In the genomic region with DNA sequence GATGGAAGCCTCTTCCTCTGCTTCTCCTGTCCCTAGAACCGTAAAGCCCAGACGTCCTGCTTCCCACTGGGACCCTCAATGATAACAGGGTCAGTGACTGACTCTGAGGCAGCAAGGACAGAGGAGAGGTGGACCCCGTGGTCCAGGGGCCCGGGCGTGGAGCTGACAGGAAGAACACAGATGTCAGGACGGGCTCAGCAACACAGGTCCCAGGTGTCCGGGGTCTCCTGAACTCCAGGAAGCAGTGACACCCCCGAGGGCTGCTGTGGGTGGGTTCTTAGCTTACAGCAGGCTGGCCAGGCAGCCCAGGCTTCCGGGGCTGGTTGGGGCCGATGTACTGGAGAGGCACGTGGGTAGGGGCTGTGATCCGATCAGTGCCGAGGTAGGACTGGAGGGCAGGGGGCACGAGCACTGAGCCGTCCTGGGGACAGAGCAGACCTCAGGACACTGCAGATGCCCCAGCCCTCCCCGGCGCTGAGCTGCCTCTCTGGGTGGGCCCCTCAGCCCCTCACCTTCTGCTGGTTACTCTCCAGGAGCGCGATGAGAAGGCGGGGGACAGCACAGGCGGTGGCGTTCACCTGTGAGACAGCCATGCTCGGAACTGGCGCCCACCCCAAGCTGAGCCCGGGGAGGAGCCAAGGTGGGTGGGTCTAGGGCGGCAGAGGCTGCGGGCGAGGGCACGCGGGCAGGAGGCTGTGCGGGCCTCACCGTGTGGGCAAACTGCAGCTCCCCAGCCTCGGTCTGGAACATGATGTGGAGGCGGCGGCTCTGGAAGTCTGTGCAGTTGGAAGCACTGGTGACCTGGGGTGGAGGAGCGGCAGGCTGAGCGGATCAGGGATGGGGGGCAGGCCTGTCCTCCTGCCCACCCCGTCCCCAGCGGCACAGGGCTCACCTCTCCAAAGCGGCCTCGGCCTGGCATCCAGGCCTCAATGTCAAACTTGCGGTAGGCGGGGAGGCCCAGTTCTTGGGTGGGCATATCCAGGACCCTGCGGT, we compare ENCODE assay signal across 27 cellular contexts. TPM values are rescaled to one million over a fixed set of nuclear protein-coding genes. Genes with fewer than 3 reads are reported as not detected.
DNase-seq lines count a peak whose midpoint lies in the region; ATAC-seq, FAIRE-seq and TF ChIP-seq lines count a peak whose summit lies in the region.
"Had no signal": no experiment of that assay in that cellular context is flagged by ENCODE, and none has a peak within 500 bp of the region (broad histone marks: within the 10 kb centered on the region; RNA-seq: fewer than 3 reads in every experiment).

No MANE protein-coding gene starts in this region.

- H3K27me3 ChIP-seq in SK-N-SH (ENCODE audit: insufficient read depth) (no peaks in the 10 kb centered on the region), HepG2 (ENCODE audit: control insufficient read depth in 1 of 2, insufficient read depth in 2 of 2, low read length in 2 of 2) (no peaks in the 10 kb centered on the region)

- H3K4me3 Mint-ChIP-seq in stimulated activated naive B cell treated with anti-CD40 and anti-IgM and Interleukin-4, amounts not matched to agents 10 μg/mL and 1 μg/mL and 100 μg/mL, for 72 hours = no peak overlapping the region
- H3K4me3 Mint-ChIP-seq: activated CD8-positive, alpha-beta T cell treated with anti-CD3 and anti-CD28 coated beads for 36 hours; activated naive CD8-positive, alpha-beta T cell; CD14-positive monocyte; GM23338; stimulated activated naive CD8-positive, alpha-beta T cell treated with anti-CD3 and anti-CD28 coated beads, Interleukin-15, Interleukin-2, amounts not matched to agents 100 ng/mL and 50 ng/mL, for 24 hours; T-helper 17 cell had no signal

- H4K20me1 ChIP-seq in SK-N-SH (ENCODE audit: insufficient read depth) (no peaks in the 10 kb centered on the region), HepG2 (ENCODE audit: insufficient read depth, low read length) (no peaks in the 10 kb centered on the region)

- no peaks in the 10 kb centered on the region for H3F3A ChIP-seq in SK-N-SH (replicated peaks; ENCODE audit: insufficient read depth)

- CTCF ChIA-PET in SK-N-SH (lab: Yijun Ruan, JAX) (interaction anchor here (1.1 to 1.6 kb wide), 4 partner anchors 11 to 28 kb away, joined by 3 to 4 read pairs (median 4); a partner anchor contains a TSS), HepG2 (lab: Yijun Ruan, JAX; ENCODE audit: low intra/inter-chr PET ratio, low total read pairs) (no interaction called here)

- no peak for TF ChIP-seq POLR2A in HepG2 (IDR thresholded peaks at IDR 0.05; ENCODE audit: insufficient read depth in 1 of 2, low read depth in 2 of 2, low read length in 2 of 2)

- H3K27me3 Mint-ChIP-seq in stimulated activated naive B cell treated with anti-CD40 and anti-IgM and Interleukin-4, amounts not matched to agents 10 μg/mL and 1 μg/mL and 100 μg/mL, for 72 hours = no peaks in the 10 kb centered on the region
- H3K27me3 Mint-ChIP-seq: activated CD8-positive, alpha-beta T cell treated with anti-CD3 and anti-CD28 coated beads for 36 hours; activated naive CD8-positive, alpha-beta T cell; stimulated activated naive CD8-positive, alpha-beta T cell treated with anti-CD3 and anti-CD28 coated beads, Interleukin-15, Interleukin-2, amounts not matched to agents 100 ng/mL and 50 ng/mL, for 24 hours; T-helper 17 cell had no signal

- H3K36me3 ChIP-seq in SK-N-SH (replicated peaks in 1 of 2; ENCODE audit: control insufficient read depth in 1 of 2, insufficient read depth in 2 of 2, low read length in 1 of 2) (no peaks in the 10 kb centered on the region), HepG2 (replicated peaks in 1 of 2; ENCODE audit: control insufficient read depth in 1 of 2, insufficient read depth in 2 of 2, low read length in 2 of 2) (no peaks in the 10 kb centered on the region; a peak in 2 of 5 replicates)
- H3K36me3 ChIP-seq: thoracic aorta had no signal

- TF ChIP-seq EP300 in SK-N-SH (IDR thresholded peaks at IDR 0.05; ENCODE audit: borderline replicate concordance in 1 of 2, low read depth in 1 of 2, low read length in 1 of 2) (no peak), HepG2 (IDR thresholded peaks at IDR 0.05; ENCODE audit: low read depth in 2 of 2, low read length in 2 of 2) (no peak), HepG2 (CRISPR knock-in tag; IDR thresholded peaks at IDR 0.05; ENCODE audit: borderline replicate concordance) (no peak)

- H3K4me3 ChIP-seq in SK-N-SH (ENCODE audit: low read depth in 2 of 2, low read length in 1 of 2) (no peak overlapping the region), HepG2 (replicated peaks in 1 of 3; ENCODE audit: insufficient read depth in 1 of 3, low read depth in 2 of 3, low read length in 3 of 3) (no peak overlapping the region)
- H3K4me3 ChIP-seq: GM23338, thoracic aorta had no signal

- TF ChIP-seq CTCF in SK-N-SH (IDR thresholded peaks at IDR 0.05) = no peak
- no peak for TF ChIP-seq CTCF in HepG2 (CRISPR knock-in tag; IDR thresholded peaks at IDR 0.05)

- H3K4me1 Mint-ChIP-seq in stimulated activated naive B cell treated with anti-CD40 and anti-IgM and Interleukin-4, amounts not matched to agents 10 μg/mL and 1 μg/mL and 100 μg/mL, for 72 hours = peaks cover 7 to 10% of the 10 kb centered on the region in 2 donors
- H3K4me1 Mint-ChIP-seq: GM23338 had no signal

- H3K27ac Mint-ChIP-seq in stimulated activated naive B cell treated with anti-CD40 and anti-IgM and Interleukin-4, amounts not matched to agents 10 μg/mL and 1 μg/mL and 100 μg/mL, for 72 hours = peak overlapping the region; percentile 14
- H3K27ac Mint-ChIP-seq: activated CD8-positive, alpha-beta T cell treated with anti-CD3 and anti-CD28 coated beads for 36 hours; activated naive CD8-positive, alpha-beta T cell; activated T-helper 2 cell treated with anti-CD3 and anti-CD28 coated beads, Interferon-gamma antibody, Interleukin-2, Interleukin-4, amounts not matched to agents 10 μg/mL and 5 μg/mL and 100 μg/mL, durations not matched to agents 14 hours and 24 hours and 36 hours; GM23338; stimulated activated naive CD8-positive, alpha-beta T cell treated with anti-CD3 and anti-CD28 coated beads, Interleukin-15, Interleukin-2, amounts not matched to agents 100 ng/mL and 50 ng/mL, for 24 hours; T-helper 17 cell had no signal

- no peak for ATAC-seq in SK-N-SH treated with all-trans-retinoic acid at 6 μM for 48 hours
- no peak for ATAC-seq in HepG2
- no peak for ATAC-seq in stimulated activated naive B cell treated with anti-CD40 and anti-IgM and Interleukin-4, amounts not matched to agents 10 μg/mL and 1 μg/mL and 100 μg/mL, for 72 hours (replicated peaks)
- no peak for ATAC-seq in GM18517 (IDR thresholded peaks at IDR 0.05; ENCODE audit: unreplicated experiment)
- ATAC-seq: activated CD8-positive, alpha-beta T cell treated with anti-CD3 and anti-CD28 coated beads for 36 hours; T-helper 17 cell had no signal

- FAIRE-seq in HepG2 (lab: Jason Lieb, UNC) = no peak
- FAIRE-seq: bronchial epithelial cell, colon, urothelium cell line had no signal

- H3K9ac ChIP-seq in SK-N-SH = no peak overlapping the region
- H3K9ac ChIP-seq in HepG2 (ENCODE audit: insufficient read depth, low read depth, low read length) = no peak overlapping the region

- DNase-seq in SK-N-SH = peak; percentile 21
- no peak for DNase-seq in HepG2 (ENCODE audit: low spot score)
- no peak for DNase-seq in stimulated activated naive B cell treated with anti-CD40 and anti-IgM and Interleukin-4, amounts not matched to agents 10 μg/mL and 1 μg/mL and 100 μg/mL, for 72 hours
- DNase-seq in stimulated activated naive CD4-positive, alpha-beta T cell treated with Interleukin-2 at 50 U/mL for 16 hours (lab: John Stamatoyannopoulos, UW) = no peak
- DNase-seq: activated CD8-positive, alpha-beta T cell treated with anti-CD3 and anti-CD28 coated beads for 36 hours; anterior cingulate cortex; DMS 273 treated with DMSO at 0.1 percent for 48 hours; effector CD8-positive, alpha-beta T cell; head of caudate nucleus; kidney glomerular epithelial cell; T-helper 17 cell had no signal

- in situ Hi-C loops in HepG2 (cut with HindIII; ENCODE audit: extremely low pct_ligation_motif_present, low pct_unique_long_range_greater_than_20kb) = loop anchor here (25.0 kb wide), 1 partner anchor 178 kb away; a partner anchor contains a TSS

- peaks cover 29 to 32% of the 10 kb centered on the region in 2 donors for H3K36me3 Mint-ChIP-seq in stimulated activated naive B cell treated with anti-CD40 and anti-IgM and Interleukin-4, amounts not matched to agents 10 μg/mL and 1 μg/mL and 100 μg/mL, for 72 hours
- H3K36me3 Mint-ChIP-seq: activated naive CD8-positive, alpha-beta T cell had no signal

- POLR2A ChIA-PET in SK-N-SH (lab: Yijun Ruan, JAX) = no interaction called here
- POLR2A ChIA-PET in HepG2 (lab: Yijun Ruan, JAX) = no interaction called here

- no TSS peak for BruUV-seq in HepG2 (replicated peaks; lab: Mats Ljungman, UMichigan)

- H3K79me2 ChIP-seq in SK-N-SH (ENCODE audit: insufficient read depth) (no peaks in the 10 kb centered on the region), HepG2 (ENCODE audit: insufficient read depth, low read length) (no peaks in the 10 kb centered on the region)

- peaks cover 0 to 10% of the 10 kb centered on the region in 2 experiments; a peak in 1 of 4 replicates for H3K4me1 ChIP-seq in SK-N-SH (ENCODE audit: control insufficient read depth in 1 of 2, insufficient read depth in 2 of 2, low read depth in 1 of 2, low read length in 1 of 2)
- peaks cover 12% of the 10 kb centered on the region for H3K4me1 ChIP-seq in HepG2 (ENCODE audit: insufficient read depth, low read length)

- H3K9me3 Mint-ChIP-seq in stimulated activated naive B cell treated with anti-CD40 and anti-IgM and Interleukin-4, amounts not matched to agents 10 μg/mL and 1 μg/mL and 100 μg/mL, for 72 hours = no peaks in the 10 kb centered on the region
- H3K9me3 Mint-ChIP-seq: activated CD8-positive, alpha-beta T cell treated with anti-CD3 and anti-CD28 coated beads for 36 hours; activated T-helper 2 cell treated with anti-CD3 and anti-CD28 coated beads, Interferon-gamma antibody, Interleukin-2, Interleukin-4, amounts not matched to agents 10 μg/mL and 5 μg/mL and 100 μg/mL, durations not matched to agents 14 hours and 24 hours and 36 hours; GM23338; stimulated activated naive CD8-positive, alpha-beta T cell treated with anti-CD3 and anti-CD28 coated beads, Interleukin-15, Interleukin-2, amounts not matched to agents 100 ng/mL and 50 ng/mL, for 24 hours had no signal

- H3K27ac ChIP-seq in SK-N-SH (ENCODE audit: low read depth in 2 of 2, low read length in 1 of 2) (no peak overlapping the region), HepG2 (ENCODE audit: extremely low read length, insufficient read depth, low read length) (no peak overlapping the region)
- H3K27ac ChIP-seq: 22Rv1, RWPE1, thoracic aorta had no signal

- no peaks in the 10 kb centered on the region for H3K9me3 ChIP-seq in SK-N-SH
- H3K9me3 ChIP-seq in HepG2 (ENCODE audit: low read length) = no peaks in the 10 kb centered on the region
- H3K9me3 ChIP-seq: thoracic aorta had no signal

- WGBS in SK-N-SH (ENCODE audit: low lambda C conversion rate) = 88% methylated on average over 36 of the region's 44 CpGs
- 95% methylated on average over 27 of the region's 44 CpGs for WGBS in HepG2 (ENCODE audit: low lambda C conversion rate)

- H3K4me2 ChIP-seq in SK-N-SH (no peak overlapping the region), HepG2 (ENCODE audit: low read depth, low read length) (no peak overlapping the region)
- H3K4me2 ChIP-seq: GM23338 had no signal

- intact Hi-C loops in HepG2 (cut with micrococcal nuclease; ENCODE audit: unreplicated experiment) = no loop called here

- no peaks in the 10 kb centered on the region for H3K9me2 ChIP-seq in SK-N-SH

- no peak overlapping the region for H2AFZ ChIP-seq in SK-N-SH (ENCODE audit: low read depth)
- H2AFZ ChIP-seq in HepG2 (ENCODE audit: low read length) = no peak overlapping the region
- H2AFZ ChIP-seq: GM23338 had no signal

- TF ChIP-seq RAD21 in SK-N-SH (IDR thresholded peaks at IDR 0.05; ENCODE audit: low read length) (no peak), HepG2 (CRISPR knock-in tag; IDR thresholded peaks at IDR 0.05) (no peak)

RNA-seq across cellular contexts. Expression of a gene that starts 3.6 kb away (rescaled TPM):
- polyA plus RNA-seq in SK-N-SH (2012; rRNA removed) (0.36 and 0.70 TPM in 2 replicates), HepG2 (2011; rRNA removed) (0.08 and 0.24 TPM in 2 replicates)
- 0.12 and 0.15 TPM in 2 replicates for polyA plus RNA-seq in SK-N-SH (2012; cell fraction: cytosol; rRNA removed)
- 4.9 and 7.5 TPM in 2 replicates for polyA plus RNA-seq in SK-N-SH (2012; cell fraction: nucleus; rRNA removed)
- total RNA-seq in HepG2 (2016; rRNA removed; fragmentation: Illumina TruSeq; extraction: Trizol) = not detected in 2 replicates
- not detected in 2 replicates for total RNA-seq in HepG2 (2016; cell fraction: cytosol; rRNA removed; fragmentation: Illumina TruSeq; extraction: Trizol; ENCODE audit: low read depth)
- total RNA-seq in HepG2 (2016; cell fraction: insoluble cytoplasmic fraction; rRNA removed; fragmentation: Illumina TruSeq; extraction: Trizol) = not detected in 2 replicates
- total RNA-seq in HepG2 (2016; cell fraction: membrane; rRNA removed; fragmentation: Illumina TruSeq; extraction: Trizol) = 0.17 TPM in 1 of 2 replicates, not detected in the other
- not detected in 2 replicates for total RNA-seq in HepG2 (2016; cell fraction: nucleus; rRNA removed; fragmentation: Illumina TruSeq; extraction: Trizol)
- polyA plus RNA-seq in HepG2 (2011; cell fraction: cytosol; rRNA removed) = 0.09 TPM in 1 of 2 replicates, not detected in the other
- polyA plus RNA-seq in HepG2 (2011; cell fraction: nucleus; rRNA removed) = 1.6 and 2.0 TPM in 2 replicates
- 0.15 and 0.33 TPM in 2 replicates for polyA plus RNA-seq in HepG2 (2012)
- not detected in 2 replicates for polyA plus RNA-seq in HepG2 (2016; cell fraction: cytosol; fragmentation: Illumina TruSeq; extraction: Trizol; ENCODE audit: low read depth)
- not detected in 2 replicates for polyA plus RNA-seq in HepG2 (2016; cell fraction: insoluble cytoplasmic fraction; fragmentation: Illumina TruSeq; extraction: Trizol; ENCODE audit: low read depth)
- not detected in 2 replicates for polyA plus RNA-seq in HepG2 (2016; cell fraction: membrane; fragmentation: Illumina TruSeq; extraction: Trizol; ENCODE audit: low read depth)
- polyA plus RNA-seq in HepG2 (2016; cell fraction: nucleus; fragmentation: Illumina TruSeq; extraction: Trizol; ENCODE audit: insufficient read depth, low read depth) = 0.48 and 0.77 TPM in 2 replicates
- polyA minus RNA-seq in HepG2 (2011; rRNA and poly(A)+ RNA removed; ENCODE audit: low replicate concordance) = 0.26 and 0.52 TPM in 2 replicates
- not detected in 2 replicates for polyA minus RNA-seq in HepG2 (2011; cell fraction: cytosol; rRNA and poly(A)+ RNA removed)
- polyA minus RNA-seq in HepG2 (2011; cell fraction: nucleus; rRNA and poly(A)+ RNA removed) = not detected in 2 replicates
- total RNA-seq: bronchial epithelial cell, fibroblast of villous mesenchyme, GM23338, LHCN-M2, pulmonary artery endothelial cell, thoracic aorta had no signal
- polyA plus RNA-seq: CD14-positive monocyte had no signal

RNA-seq across cellular contexts. Expression of a gene that starts 14.9 kb away (rescaled TPM):
- polyA plus RNA-seq in SK-N-SH (2012; rRNA removed) = 36.5 and 39.8 TPM in 2 replicates
- 6.7 and 12.2 TPM in 2 replicates for polyA plus RNA-seq in SK-N-SH (2012; cell fraction: cytosol; rRNA removed)
- 209 and 249 TPM in 2 replicates for polyA plus RNA-seq in SK-N-SH (2012; cell fraction: nucleus; rRNA removed)
- 30.1 and 48.6 TPM in 2 replicates for total RNA-seq in HepG2 (2016; rRNA removed; fragmentation: Illumina TruSeq; extraction: Trizol)
- total RNA-seq in HepG2 (2016; cell fraction: cytosol; rRNA removed; fragmentation: Illumina TruSeq; extraction: Trizol; ENCODE audit: low read depth) = 17.3 and 23.4 TPM in 2 replicates
- total RNA-seq in HepG2 (2016; cell fraction: insoluble cytoplasmic fraction; rRNA removed; fragmentation: Illumina TruSeq; extraction: Trizol) = 25.7 and 50.3 TPM in 2 replicates
- 19.8 TPM in 2 replicates for total RNA-seq in HepG2 (2016; cell fraction: membrane; rRNA removed; fragmentation: Illumina TruSeq; extraction: Trizol)
- total RNA-seq in HepG2 (2016; cell fraction: nucleus; rRNA removed; fragmentation: Illumina TruSeq; extraction: Trizol) = 43.2 and 49.1 TPM in 2 replicates
- polyA plus RNA-seq in HepG2 (2011; rRNA removed) = 40.0 and 41.5 TPM in 2 replicates
- polyA plus RNA-seq in HepG2 (2011; cell fraction: cytosol; rRNA removed) = 14.5 and 33.6 TPM in 2 replicates
- polyA plus RNA-seq in HepG2 (2011; cell fraction: nucleus; rRNA removed) = 222 and 300 TPM in 2 replicates
- 22.4 and 26.7 TPM in 2 replicates for polyA plus RNA-seq in HepG2 (2012)
- 11.3 and 13.5 TPM in 2 replicates for polyA plus RNA-seq in HepG2 (2016; cell fraction: cytosol; fragmentation: Illumina TruSeq; extraction: Trizol; ENCODE audit: low read depth)
- 26.8 and 33.0 TPM in 2 replicates for polyA plus RNA-seq in HepG2 (2016; cell fraction: insoluble cytoplasmic fraction; fragmentation: Illumina TruSeq; extraction: Trizol; ENCODE audit: low read depth)
- 16.0 and 17.2 TPM in 2 replicates for polyA plus RNA-seq in HepG2 (2016; cell fraction: membrane; fragmentation: Illumina TruSeq; extraction: Trizol; ENCODE audit: low read depth)
- 104 and 118 TPM in 2 replicates for polyA plus RNA-seq in HepG2 (2016; cell fraction: nucleus; fragmentation: Illumina TruSeq; extraction: Trizol; ENCODE audit: insufficient read depth, low read depth)
- 42.2 and 59.1 TPM in 2 replicates for polyA minus RNA-seq in HepG2 (2011; rRNA and poly(A)+ RNA removed; ENCODE audit: low replicate concordance)
- 14.7 and 27.3 TPM in 2 replicates for polyA minus RNA-seq in HepG2 (2011; cell fraction: cytosol; rRNA and poly(A)+ RNA removed)
- 31.5 and 33.4 TPM in 2 replicates for polyA minus RNA-seq in HepG2 (2011; cell fraction: nucleus; rRNA and poly(A)+ RNA removed)

RNA-seq across cellular contexts. Expression of a gene that starts 15.1 kb away (rescaled TPM):
- 55.7 and 59.6 TPM in 2 replicates for polyA plus RNA-seq in SK-N-SH (2012; rRNA removed)
- 27.9 and 43.4 TPM in 2 replicates for polyA plus RNA-seq in SK-N-SH (2012; cell fraction: cytosol; rRNA removed)
- polyA plus RNA-seq in SK-N-SH (2012; cell fraction: nucleus; rRNA removed) = 30.4 and 35.2 TPM in 2 replicates
- 54.8 and 75.1 TPM in 2 replicates for total RNA-seq in HepG2 (2016; rRNA removed; fragmentation: Illumina TruSeq; extraction: Trizol)
- total RNA-seq in HepG2 (2016; cell fraction: cytosol; rRNA removed; fragmentation: Illumina TruSeq; extraction: Trizol; ENCODE audit: low read depth) = 23.3 and 27.3 TPM in 2 replicates
- total RNA-seq in HepG2 (2016; cell fraction: insoluble cytoplasmic fraction; rRNA removed; fragmentation: Illumina TruSeq; extraction: Trizol) = 53.5 and 80.4 TPM in 2 replicates
- total RNA-seq in HepG2 (2016; cell fraction: membrane; rRNA removed; fragmentation: Illumina TruSeq; extraction: Trizol) = 39.3 and 49.4 TPM in 2 replicates
- 20.5 and 23.1 TPM in 2 replicates for total RNA-seq in HepG2 (2016; cell fraction: nucleus; rRNA removed; fragmentation: Illumina TruSeq; extraction: Trizol)
- polyA plus RNA-seq in HepG2 (2011; rRNA removed) = 27.5 and 39.4 TPM in 2 replicates
- polyA plus RNA-seq in HepG2 (2011; cell fraction: cytosol; rRNA removed) = 33.2 and 61.8 TPM in 2 replicates
- 30.3 and 31.5 TPM in 2 replicates for polyA plus RNA-seq in HepG2 (2011; cell fraction: nucleus; rRNA removed)
- polyA plus RNA-seq in HepG2 (2012) = 21.4 and 33.9 TPM in 2 replicates
- 25.8 and 31.9 TPM in 2 replicates for polyA plus RNA-seq in HepG2 (2016; cell fraction: cytosol; fragmentation: Illumina TruSeq; extraction: Trizol; ENCODE audit: low read depth)
- 83.6 and 90.1 TPM in 2 replicates for polyA plus RNA-seq in HepG2 (2016; cell fraction: insoluble cytoplasmic fraction; fragmentation: Illumina TruSeq; extraction: Trizol; ENCODE audit: low read depth)
- polyA plus RNA-seq in HepG2 (2016; cell fraction: membrane; fragmentation: Illumina TruSeq; extraction: Trizol; ENCODE audit: low read depth) = 40.3 and 46.6 TPM in 2 replicates
- polyA plus RNA-seq in HepG2 (2016; cell fraction: nucleus; fragmentation: Illumina TruSeq; extraction: Trizol; ENCODE audit: insufficient read depth, low read depth) = 39.6 and 43.0 TPM in 2 replicates
- 30.4 and 47.1 TPM in 2 replicates for polyA minus RNA-seq in HepG2 (2011; rRNA and poly(A)+ RNA removed; ENCODE audit: low replicate concordance)
- polyA minus RNA-seq in HepG2 (2011; cell fraction: cytosol; rRNA and poly(A)+ RNA removed) = 11.2 and 16.5 TPM in 2 replicates
- polyA minus RNA-seq in HepG2 (2011; cell fraction: nucleus; rRNA and poly(A)+ RNA removed) = 6.3 and 8.4 TPM in 2 replicates

RNA-seq across cellular contexts. Expression of a gene that starts 15.9 kb away (rescaled TPM):
- polyA plus RNA-seq in SK-N-SH (2012; rRNA removed) (29.6 and 31.8 TPM in 2 replicates), HepG2 (2011; rRNA removed) (8.6 and 11.5 TPM in 2 replicates)
- 17.5 and 22.5 TPM in 2 replicates for polyA plus RNA-seq in SK-N-SH (2012; cell fraction: cytosol; rRNA removed)
- 18.6 and 29.5 TPM in 2 replicates for polyA plus RNA-seq in SK-N-SH (2012; cell fraction: nucleus; rRNA removed)
- total RNA-seq in HepG2 (2016; rRNA removed; fragmentation: Illumina TruSeq; extraction: Trizol) = 13.8 and 14.9 TPM in 2 replicates
- total RNA-seq in HepG2 (2016; cell fraction: cytosol; rRNA removed; fragmentation: Illumina TruSeq; extraction: Trizol; ENCODE audit: low read depth) = 3.8 and 4.6 TPM in 2 replicates
- total RNA-seq in HepG2 (2016; cell fraction: insoluble cytoplasmic fraction; rRNA removed; fragmentation: Illumina TruSeq; extraction: Trizol) = 14.4 and 14.7 TPM in 2 replicates
- total RNA-seq in HepG2 (2016; cell fraction: membrane; rRNA removed; fragmentation: Illumina TruSeq; extraction: Trizol) = 8.1 and 8.2 TPM in 2 replicates
- 6.0 and 6.9 TPM in 2 replicates for total RNA-seq in HepG2 (2016; cell fraction: nucleus; rRNA removed; fragmentation: Illumina TruSeq; extraction: Trizol)
- 9.7 and 14.5 TPM in 2 replicates for polyA plus RNA-seq in HepG2 (2011; cell fraction: cytosol; rRNA removed)
- polyA plus RNA-seq in HepG2 (2011; cell fraction: nucleus; rRNA removed) = 8.5 and 9.1 TPM in 2 replicates
- polyA plus RNA-seq in HepG2 (2012) = 7.8 and 10.7 TPM in 2 replicates
- 6.7 and 8.7 TPM in 2 replicates for polyA plus RNA-seq in HepG2 (2016; cell fraction: cytosol; fragmentation: Illumina TruSeq; extraction: Trizol; ENCODE audit: low read depth)
- polyA plus RNA-seq in HepG2 (2016; cell fraction: insoluble cytoplasmic fraction; fragmentation: Illumina TruSeq; extraction: Trizol; ENCODE audit: low read depth) = 19.6 and 21.5 TPM in 2 replicates
- polyA plus RNA-seq in HepG2 (2016; cell fraction: membrane; fragmentation: Illumina TruSeq; extraction: Trizol; ENCODE audit: low read depth) = 9.9 and 11.1 TPM in 2 replicates
- 13.5 and 16.3 TPM in 2 replicates for polyA plus RNA-seq in HepG2 (2016; cell fraction: nucleus; fragmentation: Illumina TruSeq; extraction: Trizol; ENCODE audit: insufficient read depth, low read depth)
- 5.6 and 6.0 TPM in 2 replicates for polyA minus RNA-seq in HepG2 (2011; rRNA and poly(A)+ RNA removed; ENCODE audit: low replicate concordance)
- polyA minus RNA-seq in HepG2 (2011; cell fraction: cytosol; rRNA and poly(A)+ RNA removed) = 2.2 and 6.5 TPM in 2 replicates
- polyA minus RNA-seq in HepG2 (2011; cell fraction: nucleus; rRNA and poly(A)+ RNA removed) = 1.2 and 1.9 TPM in 2 replicates

RNA-seq across cellular contexts. Expression of a gene that starts 16.2 kb away (rescaled TPM):
- polyA plus RNA-seq in SK-N-SH (2012; rRNA removed) (37.9 and 39.3 TPM in 2 replicates), HepG2 (2011; rRNA removed) (26.1 and 32.6 TPM in 2 replicates)
- 17.9 and 27.7 TPM in 2 replicates for polyA plus RNA-seq in SK-N-SH (2012; cell fraction: cytosol; rRNA removed)
- polyA plus RNA-seq in SK-N-SH (2012; cell fraction: nucleus; rRNA removed) = 86.3 and 93.6 TPM in 2 replicates
- total RNA-seq in HepG2 (2016; rRNA removed; fragmentation: Illumina TruSeq; extraction: Trizol) = 20.3 and 22.3 TPM in 2 replicates
- total RNA-seq in HepG2 (2016; cell fraction: cytosol; rRNA removed; fragmentation: Illumina TruSeq; extraction: Trizol; ENCODE audit: low read depth) = 14.3 and 15.2 TPM in 2 replicates
- 18.1 and 20.6 TPM in 2 replicates for total RNA-seq in HepG2 (2016; cell fraction: insoluble cytoplasmic fraction; rRNA removed; fragmentation: Illumina TruSeq; extraction: Trizol)
- total RNA-seq in HepG2 (2016; cell fraction: membrane; rRNA removed; fragmentation: Illumina TruSeq; extraction: Trizol) = 24.1 and 28.8 TPM in 2 replicates
- 10.5 and 13.7 TPM in 2 replicates for total RNA-seq in HepG2 (2016; cell fraction: nucleus; rRNA removed; fragmentation: Illumina TruSeq; extraction: Trizol)
- 20.9 and 26.0 TPM in 2 replicates for polyA plus RNA-seq in HepG2 (2011; cell fraction: cytosol; rRNA removed)
- polyA plus RNA-seq in HepG2 (2011; cell fraction: nucleus; rRNA removed) = 54.3 and 54.9 TPM in 2 replicates
- polyA plus RNA-seq in HepG2 (2012) = 17.1 and 18.5 TPM in 2 replicates
- 19.1 and 22.5 TPM in 2 replicates for polyA plus RNA-seq in HepG2 (2016; cell fraction: cytosol; fragmentation: Illumina TruSeq; extraction: Trizol; ENCODE audit: low read depth)
- polyA plus RNA-seq in HepG2 (2016; cell fraction: insoluble cytoplasmic fraction; fragmentation: Illumina TruSeq; extraction: Trizol; ENCODE audit: low read depth) = 21.0 and 27.0 TPM in 2 replicates
- 29.2 and 29.4 TPM in 2 replicates for polyA plus RNA-seq in HepG2 (2016; cell fraction: membrane; fragmentation: Illumina TruSeq; extraction: Trizol; ENCODE audit: low read depth)
- 29.4 and 29.5 TPM in 2 replicates for polyA plus RNA-seq in HepG2 (2016; cell fraction: nucleus; fragmentation: Illumina TruSeq; extraction: Trizol; ENCODE audit: insufficient read depth, low read depth)
- 15.5 and 28.6 TPM in 2 replicates for polyA minus RNA-seq in HepG2 (2011; rRNA and poly(A)+ RNA removed; ENCODE audit: low replicate concordance)
- polyA minus RNA-seq in HepG2 (2011; cell fraction: cytosol; rRNA and poly(A)+ RNA removed) = 12.0 and 12.7 TPM in 2 replicates
- polyA minus RNA-seq in HepG2 (2011; cell fraction: nucleus; rRNA and poly(A)+ RNA removed) = 10.3 and 11.2 TPM in 2 replicates
